In genomic region chr19:33365676-33366075, GRCh38 we compare ENCODE assay signal across 16 cellular contexts. TPM values are rescaled to one million over a fixed set of nuclear protein-coding genes. Genes with fewer than 3 reads are reported as not detected.
DNase-seq lines count a peak whose midpoint lies in the region; ATAC-seq, FAIRE-seq and TF ChIP-seq lines count a peak whose summit lies in the region.
"Had no signal": no experiment of that assay in that cellular context is flagged by ENCODE, and none has a peak within 500 bp of the region (broad histone marks: within the 10 kb centered on the region; RNA-seq: fewer than 3 reads in every experiment).

No MANE protein-coding gene starts in this region.

- TF ChIP-seq EP300 in HepG2 (IDR thresholded peaks at IDR 0.05; ENCODE audit: low read depth in 2 of 2, low read length in 2 of 2) = no peak
- no peak for TF ChIP-seq EP300 in HepG2 (CRISPR knock-in tag; IDR thresholded peaks at IDR 0.05; ENCODE audit: borderline replicate concordance)

- H4K20me1 ChIP-seq in HepG2 (ENCODE audit: insufficient read depth, low read length) = no peaks in the 10 kb centered on the region

- no peak overlapping the region for H3K4me3 ChIP-seq in colonic mucosa
- H3K4me3 ChIP-seq in HepG2 (replicated peaks in 1 of 3; ENCODE audit: insufficient read depth in 1 of 3, low read depth in 2 of 3, low read length in 3 of 3) = no peak overlapping the region
- H3K4me3 ChIP-seq in CD8-positive, alpha-beta memory T cell (ENCODE audit: low read length) = no peak overlapping the region

- H3K27ac Mint-ChIP-seq in type B pancreatic cell = peak overlapping the region; percentile 47
- no peak overlapping the region for H3K27ac Mint-ChIP-seq in CD8-positive, alpha-beta memory T cell
- H3K27ac Mint-ChIP-seq: B cell; CD4-positive, alpha-beta T cell had no signal

- in situ Hi-C loops in HepG2 (cut with HindIII; ENCODE audit: extremely low pct_ligation_motif_present, low pct_unique_long_range_greater_than_20kb) = no loop called here

- ATAC-seq in HepG2 (peak; percentile 38; the same call in 1 of the 3 replicates), Right ventricle myocardium inferior (no peak)
- ATAC-seq: HCT116 had no signal

- H3K4me3 Mint-ChIP-seq in type B pancreatic cell = no peak overlapping the region
- no peak overlapping the region for H3K4me3 Mint-ChIP-seq in CD8-positive, alpha-beta memory T cell
- H3K4me3 Mint-ChIP-seq: B cell; CD4-positive, alpha-beta T cell had no signal

- WGBS in HepG2 (ENCODE audit: low lambda C conversion rate) = 2% methylated on average over 5 of the region's 7 CpGs

- no TSS peak for BruUV-seq in HepG2 (replicated peaks; lab: Mats Ljungman, UMichigan)

- intact Hi-C loops in colonic mucosa (cut with DNase I) (no loop called here), HepG2 (cut with micrococcal nuclease; ENCODE audit: unreplicated experiment) (no loop called here), Right ventricle myocardium inferior (cut with DNase I) (no loop called here)

- no peaks in the 10 kb centered on the region for H3K4me1 ChIP-seq in colonic mucosa
- peaks cover 11% of the 10 kb centered on the region for H3K4me1 ChIP-seq in HepG2 (ENCODE audit: insufficient read depth, low read length)
- no peaks in the 10 kb centered on the region for H3K4me1 ChIP-seq in CD8-positive, alpha-beta memory T cell (ENCODE audit: insufficient read depth, low read length)

- H3K9me3 ChIP-seq in colonic mucosa (no peaks in the 10 kb centered on the region), HepG2 (ENCODE audit: low read length) (no peaks in the 10 kb centered on the region)
- H3K9me3 ChIP-seq in CD8-positive, alpha-beta memory T cell (ENCODE audit: low read length) = no peaks in the 10 kb centered on the region

- no peaks in the 10 kb centered on the region for H3K36me3 Mint-ChIP-seq in type B pancreatic cell
- no peaks in the 10 kb centered on the region for H3K36me3 Mint-ChIP-seq in CD8-positive, alpha-beta memory T cell

- peaks cover 37% of the 10 kb centered on the region for H3K27me3 Mint-ChIP-seq in type B pancreatic cell
- peaks cover 6 to 25% of the 10 kb centered on the region in 2 donors for H3K27me3 Mint-ChIP-seq in CD8-positive, alpha-beta memory T cell

- H3K4me2 ChIP-seq in HepG2 (ENCODE audit: low read depth, low read length) = no peak overlapping the region

- no peak overlapping the region for H2AFZ ChIP-seq in HepG2 (ENCODE audit: low read length)

- H3K79me2 ChIP-seq in HepG2 (ENCODE audit: insufficient read depth, low read length) = no peaks in the 10 kb centered on the region

- no peaks in the 10 kb centered on the region for H3K9me3 Mint-ChIP-seq in type B pancreatic cell
- no peaks in the 10 kb centered on the region for H3K9me3 Mint-ChIP-seq in CD8-positive, alpha-beta memory T cell
- H3K9me3 Mint-ChIP-seq: CD4-positive, alpha-beta T cell had no signal

- H3K27ac ChIP-seq in colonic mucosa (peak overlapping the region; percentile 78), HepG2 (ENCODE audit: extremely low read length, insufficient read depth, low read length) (no peak overlapping the region)
- H3K27ac ChIP-seq in CD8-positive, alpha-beta memory T cell (ENCODE audit: low read depth, low read length) = no peak overlapping the region

- H3K4me1 Mint-ChIP-seq in type B pancreatic cell (ENCODE audit: unreplicated experiment) = no peaks in the 10 kb centered on the region
- no peaks in the 10 kb centered on the region for H3K4me1 Mint-ChIP-seq in CD8-positive, alpha-beta memory T cell
- H3K4me1 Mint-ChIP-seq: B cell had no signal

- H3K27me3 ChIP-seq in colonic mucosa (no peaks in the 10 kb centered on the region), HepG2 (ENCODE audit: control insufficient read depth in 1 of 2, insufficient read depth in 2 of 2, low read length in 2 of 2) (peaks cover 0 to 4% of the 10 kb centered on the region in 2 experiments; a peak in 1 of 5 replicates)
- H3K27me3 ChIP-seq in CD8-positive, alpha-beta memory T cell (ENCODE audit: insufficient read depth, low read length, poor library complexity, severe bottlenecking) = no peaks in the 10 kb centered on the region

- no peak for TF ChIP-seq CTCF in colonic mucosa (IDR thresholded peaks at IDR 0.05)
- TF ChIP-seq CTCF in HepG2 (CRISPR knock-in tag; IDR thresholded peaks at IDR 0.05) = no peak
- no peak for TF ChIP-seq CTCF in type B pancreatic cell (conservative IDR thresholded peaks at IDR 0.05)

- CTCF ChIA-PET in HepG2 (lab: Yijun Ruan, JAX; ENCODE audit: low intra/inter-chr PET ratio, low total read pairs) = no interaction called here
- CTCF ChIA-PET in CD8-positive, alpha-beta memory T cell (lab: Charles Lee) = no interaction called here

- TF ChIP-seq POLR2A in HepG2 (IDR thresholded peaks at IDR 0.05; ENCODE audit: insufficient read depth in 1 of 2, low read depth in 2 of 2, low read length in 2 of 2) = no peak

- H3K36me3 ChIP-seq in colonic mucosa (no peaks in the 10 kb centered on the region), HepG2 (replicated peaks in 1 of 2; ENCODE audit: control insufficient read depth in 1 of 2, insufficient read depth in 2 of 2, low read length in 2 of 2) (no peaks in the 10 kb centered on the region)
- H3K36me3 ChIP-seq in CD8-positive, alpha-beta memory T cell (ENCODE audit: insufficient read depth, low read length) = no peaks in the 10 kb centered on the region

- FAIRE-seq in HepG2 (lab: Jason Lieb, UNC) = no peak
- FAIRE-seq: H54 had no signal

- TF ChIP-seq RAD21 in HepG2 (CRISPR knock-in tag; IDR thresholded peaks at IDR 0.05) = no peak

- POLR2A ChIA-PET in HepG2 (lab: Yijun Ruan, JAX) = no interaction called here
- POLR2A ChIA-PET in CD8-positive, alpha-beta memory T cell (lab: Charles Lee) = no interaction called here

- H3K9ac ChIP-seq in colonic mucosa (ENCODE audit: low read depth in 2 of 2, low read length in 2 of 2) (peak overlapping the region in 1 of 2 donors; percentile 54), HepG2 (ENCODE audit: insufficient read depth, low read depth, low read length) (no peak overlapping the region)

- DNase-seq in NCI-H146 (lab: John Stamatoyannopoulos, UW) = peak; percentile 33
- DNase-seq in colonic mucosa = peak; percentile 65
- no peak for DNase-seq in HepG2 (ENCODE audit: low spot score)
- DNase-seq in type B pancreatic cell (ENCODE audit: extremely low spot score, unreplicated experiment) = no peak
- no peak for DNase-seq in CD8-positive, alpha-beta memory T cell
- no peak for DNase-seq in COLO668 (lab: John Stamatoyannopoulos, UW; ENCODE audit: unreplicated experiment)
- DNase-seq in Right ventricle myocardium inferior (ENCODE audit: missing footprints) = no peak
- DNase-seq: C1 segment of cervical spinal cord; CD4-positive, alpha-beta T cell; COR-L47; DND-41; GDM1; IMR-90 had no signal

TF ChIP-seq in HepG2, 621 proteins besides CTCF, POLR2A, EP300 and RAD21:
- TF ChIP-seq TBX3 (IDR thresholded peaks at IDR 0.05; ENCODE audit: borderline replicate concordance) (no peak), MIXL1 (CRISPR knock-in tag; IDR thresholded peaks at IDR 0.05) (no peak), ZNF777 (CRISPR knock-in tag; IDR thresholded peaks at IDR 0.05) (no peak)
TF ChIP-seq in HepG2: peak in this region for 0.

RNA-seq across cellular contexts. Expression of gene CEBPG, which starts 7.8 kb away (rescaled TPM):
- total RNA-seq in colonic mucosa = 10 to 100 TPM; 62.1 to 72.3 TPM
- total RNA-seq in HepG2 (2016; rRNA removed; fragmentation: Illumina TruSeq; extraction: Trizol) = 34.3 and 49.8 TPM in 2 replicates
- 13.2 and 14.7 TPM in 2 replicates for total RNA-seq in HepG2 (2016; cell fraction: cytosol; rRNA removed; fragmentation: Illumina TruSeq; extraction: Trizol; ENCODE audit: low read depth)
- total RNA-seq in HepG2 (2016; cell fraction: insoluble cytoplasmic fraction; rRNA removed; fragmentation: Illumina TruSeq; extraction: Trizol) = 35.7 and 49.1 TPM in 2 replicates
- total RNA-seq in HepG2 (2016; cell fraction: membrane; rRNA removed; fragmentation: Illumina TruSeq; extraction: Trizol) = 37.6 and 38.8 TPM in 2 replicates
- 24.5 and 24.7 TPM in 2 replicates for total RNA-seq in HepG2 (2016; cell fraction: nucleus; rRNA removed; fragmentation: Illumina TruSeq; extraction: Trizol)
- polyA plus RNA-seq in HepG2 (2011; rRNA removed) = 25.7 and 26.6 TPM in 2 replicates
- 16.9 and 25.6 TPM in 2 replicates for polyA plus RNA-seq in HepG2 (2011; cell fraction: cytosol; rRNA removed)
- 11.7 and 17.0 TPM in 2 replicates for polyA plus RNA-seq in HepG2 (2011; cell fraction: nucleus; rRNA removed)
- polyA plus RNA-seq in HepG2 (2012) = 34.2 and 46.3 TPM in 2 replicates
- polyA plus RNA-seq in HepG2 (2016; cell fraction: cytosol; fragmentation: Illumina TruSeq; extraction: Trizol; ENCODE audit: low read depth) = 13.2 and 15.5 TPM in 2 replicates
- polyA plus RNA-seq in HepG2 (2016; cell fraction: insoluble cytoplasmic fraction; fragmentation: Illumina TruSeq; extraction: Trizol; ENCODE audit: low read depth) = 44.3 and 47.4 TPM in 2 replicates
- 25.6 and 28.0 TPM in 2 replicates for polyA plus RNA-seq in HepG2 (2016; cell fraction: membrane; fragmentation: Illumina TruSeq; extraction: Trizol; ENCODE audit: low read depth)
- polyA plus RNA-seq in HepG2 (2016; cell fraction: nucleus; fragmentation: Illumina TruSeq; extraction: Trizol; ENCODE audit: insufficient read depth, low read depth) = 30.5 and 35.3 TPM in 2 replicates
- 14.6 and 15.2 TPM in 2 replicates for polyA minus RNA-seq in HepG2 (2011; rRNA and poly(A)+ RNA removed; ENCODE audit: low replicate concordance)
- 18.9 and 25.7 TPM in 2 replicates for polyA minus RNA-seq in HepG2 (2011; cell fraction: cytosol; rRNA and poly(A)+ RNA removed)
- 26.3 and 34.8 TPM in 2 replicates for polyA minus RNA-seq in HepG2 (2011; cell fraction: nucleus; rRNA and poly(A)+ RNA removed)
- total RNA-seq in type B pancreatic cell (ENCODE audit: low replicate concordance) = 28.7 and 30.1 TPM in 2 replicates
- 10 to 100 TPM; 27.8 to 27.9 TPM for total RNA-seq in CD8-positive, alpha-beta memory T cell
- 12.3 TPM for polyA plus RNA-seq in CD8-positive, alpha-beta memory T cell
- 17.5 TPM for total RNA-seq in Right ventricle myocardium inferior

Comparison
In these comparisons a context has a peak if more than half of its experiments do, and no peak if none do; other contexts are left out.
1. DNase-seq: peak in NCI-H146 (single experiment) and colonic mucosa (single experiment); none in HepG2 (single experiment), type B pancreatic cell (single experiment), CD8-positive, alpha-beta memory T cell (0 of 5), COLO668 (single experiment) and Right ventricle myocardium inferior (single experiment).